Comparison of ENCODE assay signal across 11 cellular contexts in genomic region chr9:90000925-90001324, GRCh38.
DNase-seq lines count a peak whose midpoint lies in the region; ATAC-seq and TF ChIP-seq lines count a peak whose summit lies in the region.
"Had no signal": no experiment of that assay in that cellular context is flagged by ENCODE, and none has a peak within 500 bp of the region (broad histone marks: within the 10 kb centered on the region; RNA-seq: fewer than 3 reads in every experiment).

No MANE protein-coding gene starts in this region.

- H3K27ac Mint-ChIP-seq in activated naive CD8-positive, alpha-beta T cell treated with anti-CD3 and anti-CD28 coated beads for 36 hours: peak overlapping the region; percentile 64
- H3K27ac Mint-ChIP-seq in glutamatergic neuron (ENCODE audit: unreplicated experiment): no peak overlapping the region

- H3K9me3 ChIP-seq in left ventricle myocardium inferior (replicated peaks): peaks cover 11% of the 10 kb centered on the region
- H3K9me3 ChIP-seq in muscle layer of colon (ENCODE audit: low read length): no peaks in the 10 kb centered on the region
- no peaks in the 10 kb centered on the region for H3K9me3 ChIP-seq in upper lobe of left lung
- H3K9me3 ChIP-seq: HAP-1 had no signal

- H3K36me3 ChIP-seq in left ventricle myocardium inferior (no peaks in the 10 kb centered on the region), muscle layer of colon (ENCODE audit: insufficient read depth, low read length) (no peaks in the 10 kb centered on the region), upper lobe of left lung (no peaks in the 10 kb centered on the region)
- H3K36me3 ChIP-seq: HAP-1 had no signal

- H3K4me3 ChIP-seq in left ventricle myocardium inferior (no peak overlapping the region), muscle layer of colon (ENCODE audit: low read depth in 1 of 2, low read length in 2 of 2) (no peak overlapping the region), upper lobe of left lung (no peak overlapping the region)
- H3K4me3 ChIP-seq: HAP-1 had no signal

- peak in 3 of 4 donors; percentile 12 to 63 (median 34) for TF ChIP-seq EP300 in upper lobe of left lung (IDR thresholded peaks at IDR 0.05)

- peaks cover 49% of the 10 kb centered on the region for H3K4me1 ChIP-seq in left ventricle myocardium inferior
- H3K4me1 ChIP-seq in muscle layer of colon (ENCODE audit: insufficient read depth, low read length): peaks cover 57% of the 10 kb centered on the region
- H3K4me1 ChIP-seq in upper lobe of left lung: peaks cover 44 to 50% (median 47%) of the 10 kb centered on the region in 4 donors
- H3K4me1 ChIP-seq: HAP-1 had no signal

- H3K9me3 Mint-ChIP-seq in activated naive CD8-positive, alpha-beta T cell treated with anti-CD3 and anti-CD28 coated beads for 36 hours: no peaks in the 10 kb centered on the region
- peaks cover 1% of the 10 kb centered on the region for H3K9me3 Mint-ChIP-seq in glutamatergic neuron (ENCODE audit: unreplicated experiment)

- intact Hi-C loops in left ventricle myocardium inferior (cut with micrococcal nuclease) (no loop called here), left ventricle myocardium superior (cut with micrococcal nuclease) (no loop called here)

- H3K4me1 Mint-ChIP-seq in activated naive CD8-positive, alpha-beta T cell treated with anti-CD3 and anti-CD28 coated beads for 36 hours: peaks cover 25% of the 10 kb centered on the region
- H3K4me1 Mint-ChIP-seq in glutamatergic neuron (ENCODE audit: low read depth, unreplicated experiment): peaks cover 18% of the 10 kb centered on the region

- no peaks in the 10 kb centered on the region for H3K27me3 Mint-ChIP-seq in activated naive CD8-positive, alpha-beta T cell treated with anti-CD3 and anti-CD28 coated beads for 36 hours
- peaks cover 2% of the 10 kb centered on the region for H3K27me3 Mint-ChIP-seq in glutamatergic neuron (ENCODE audit: unreplicated experiment)

- no peaks in the 10 kb centered on the region for H3K36me3 Mint-ChIP-seq in activated naive CD8-positive, alpha-beta T cell treated with anti-CD3 and anti-CD28 coated beads for 36 hours
- no peaks in the 10 kb centered on the region for H3K36me3 Mint-ChIP-seq in glutamatergic neuron (ENCODE audit: unreplicated experiment)

- WGBS in upper lobe of left lung, 2 donors: 32 to 45% methylated on average over 7 of the region's 7 CpGs

- TF ChIP-seq CTCF in left ventricle myocardium inferior (IDR thresholded peaks at IDR 0.05; ENCODE audit: borderline replicate concordance) (no peak), upper lobe of left lung (IDR thresholded peaks at IDR 0.05) (no peak), glutamatergic neuron (IDR thresholded peaks at IDR 0.05; ENCODE audit: partially characterized antibody, unreplicated experiment) (no peak)

- no peak overlapping the region for H3K9ac ChIP-seq in muscle layer of colon (ENCODE audit: low read length)

- no peak overlapping the region for H3K4me3 Mint-ChIP-seq in activated naive CD8-positive, alpha-beta T cell treated with anti-CD3 and anti-CD28 coated beads for 36 hours
- no peak overlapping the region for H3K4me3 Mint-ChIP-seq in glutamatergic neuron (ENCODE audit: unreplicated experiment)

- H3K27ac ChIP-seq in left ventricle myocardium inferior (replicated peaks) (peak overlapping the region; percentile 93), muscle layer of colon (ENCODE audit: low read depth, low read length) (peak overlapping the region; percentile 93), upper lobe of left lung (peak overlapping the region; percentile 41 to 92 (median 81))

- TF ChIP-seq POLR2A in upper lobe of left lung (IDR thresholded peaks at IDR 0.05): no peak

- DNase-seq in left ventricle myocardium inferior (no peak), left ventricle myocardium superior (no peak), upper lobe of left lung (no peak), glutamatergic neuron (no peak)
- DNase-seq in activated naive CD8-positive, alpha-beta T cell treated with anti-CD3 and anti-CD28 coated beads for 36 hours: no peak
- no peak for DNase-seq in stimulated activated CD4-positive, alpha-beta T cell treated with anti-CD3 and anti-CD28 coated beads, Interleukin-4, amount 100 ng/mL, for 1 hour
- DNase-seq: T1000 had no signal

- ATAC-seq in left ventricle myocardium superior (no peak), upper lobe of left lung (ENCODE audit: low FRiP score in 2 of 2) (no peak), HG02970 (IDR thresholded peaks at IDR 0.05; ENCODE audit: low FRiP score, unreplicated experiment) (no peak)
- ATAC-seq: sciatic nerve had no signal

- H3K27me3 ChIP-seq in left ventricle myocardium inferior (ENCODE audit: low read depth) (no peaks in the 10 kb centered on the region), muscle layer of colon (ENCODE audit: control insufficient read depth in 1 of 2, insufficient read depth in 2 of 2, low read length in 2 of 2) (no peaks in the 10 kb centered on the region), upper lobe of left lung (no peaks in the 10 kb centered on the region)
